Comparison of ENCODE assay signal across 17 cellular contexts in the genomic region with DNA sequence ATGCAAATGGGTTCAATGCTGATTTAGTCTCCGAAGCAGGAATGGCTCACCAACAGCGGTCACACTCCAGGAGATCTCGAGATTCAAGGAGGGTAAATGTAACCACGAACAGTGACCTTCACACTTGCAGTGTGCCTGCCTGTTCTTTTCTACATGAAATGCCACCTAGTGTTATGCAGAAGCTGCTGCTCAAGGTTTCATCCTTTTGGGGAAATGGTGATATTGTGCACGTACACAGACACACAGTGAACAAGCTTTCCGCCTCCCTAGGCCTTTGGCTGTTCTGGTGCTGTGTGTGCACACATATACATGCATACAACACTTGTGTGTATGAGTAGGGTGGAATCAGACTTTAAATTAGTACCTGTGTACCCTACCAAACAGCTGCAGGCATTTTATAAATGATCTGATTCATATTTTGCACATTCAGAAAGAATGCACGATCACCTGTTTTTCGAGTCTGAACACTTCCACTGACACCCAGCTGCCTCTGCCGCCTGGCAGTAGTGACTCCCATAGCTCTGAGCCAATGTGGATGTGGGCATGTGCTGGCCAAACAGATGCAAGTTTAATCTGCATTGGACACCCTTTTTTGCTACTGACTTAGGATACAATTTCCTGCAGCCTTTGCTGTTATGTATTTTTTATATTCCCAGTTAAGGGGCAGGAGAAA.
A peak's percentile ranks its signal among the peaks of the same experiment; 100 is the strongest.
DNase-seq lines count a peak whose midpoint lies in the region; ATAC-seq and TF ChIP-seq lines count a peak whose summit lies in the region.
"Had no signal": no experiment of that assay in that cellular context is flagged by ENCODE, and none has a peak within 500 bp of the region (broad histone marks: within the 10 kb centered on the region; RNA-seq: fewer than 3 reads in every experiment).

No MANE protein-coding gene starts in this region.

- H3K4me1 ChIP-seq in prostate gland (replicated peaks): no peaks in the 10 kb centered on the region
- H3K4me1 ChIP-seq in ovary (ENCODE audit: insufficient read depth): no peaks in the 10 kb centered on the region

- H3K4me1 Mint-ChIP-seq in stimulated activated effector memory CD8-positive, alpha-beta T cell treated with anti-CD3 and anti-CD28 coated beads, Interleukin-12 subunit alpha, Interleukin-12 subunit beta, amount 100 ng/mL, for 72 hours: no peaks in the 10 kb centered on the region
- H3K4me1 Mint-ChIP-seq: activated naive CD4-positive, alpha-beta T cell treated with anti-CD3 and anti-CD28 coated beads, Interleukin-2, amount 50 U/mL, for 24 hours; CD8-positive, alpha-beta memory T cell; H9; naive B cell had no signal

- H3K4me3 Mint-ChIP-seq in stimulated activated effector memory CD8-positive, alpha-beta T cell treated with anti-CD3 and anti-CD28 coated beads, Interleukin-12 subunit alpha, Interleukin-12 subunit beta, amount 100 ng/mL, for 72 hours: no peak overlapping the region
- H3K4me3 Mint-ChIP-seq: activated naive CD4-positive, alpha-beta T cell treated with anti-CD3 and anti-CD28 coated beads, Interleukin-2, amount 50 U/mL, for 24 hours; CD8-positive, alpha-beta memory T cell; H9; naive B cell had no signal

- intact Hi-C loops in prostate gland (cut with DNase I) (no loop called here), ovary (cut with DNase I) (no loop called here)

- no peaks in the 10 kb centered on the region for H3K36me3 Mint-ChIP-seq in stimulated activated effector memory CD8-positive, alpha-beta T cell treated with anti-CD3 and anti-CD28 coated beads, Interleukin-12 subunit alpha, Interleukin-12 subunit beta, amount 100 ng/mL, for 72 hours
- H3K36me3 Mint-ChIP-seq: activated naive CD4-positive, alpha-beta T cell treated with anti-CD3 and anti-CD28 coated beads, Interleukin-2, amount 50 U/mL, for 24 hours; CD8-positive, alpha-beta memory T cell; naive B cell had no signal

- DNase-seq in Caki2 (ENCODE audit: low read depth) (peak; percentile 39), NB4 (ENCODE audit: low read depth) (peak; percentile 29), choroid plexus epithelial cell (ENCODE audit: low read depth) (no peak), prostate gland (ENCODE audit: low spot score) (peak; percentile 59), AG20443 (ENCODE audit: low spot score) (no peak), ovary (no peak)
- DNase-seq in stimulated activated effector memory CD8-positive, alpha-beta T cell treated with anti-CD3 and anti-CD28 coated beads, Interleukin-12 subunit alpha, Interleukin-12 subunit beta, amount 100 ng/mL, for 72 hours (ENCODE audit: low spot score in 2 of 2): no peak
- DNase-seq: activated CD4-positive, alpha-beta T cell treated with anti-CD3 and anti-CD28 coated beads, Interleukin-2, amount 50 U/mL, for 4 hours; activated T-cell treated with anti-CD3 and anti-CD28 coated beads, Interleukin-2, amount 50 U/mL, for 48 hours; CD8-positive, alpha-beta memory T cell; cortex of kidney; H9; naive B cell; NCI-H1694 treated with DMSO at 0.1 percent for 48 hours; NCI-H510A had no signal

- H3K4me3 ChIP-seq in NB4 (ENCODE audit: low read depth, low read length): no peak overlapping the region
- no peak overlapping the region for H3K4me3 ChIP-seq in choroid plexus epithelial cell (ENCODE audit: low read depth, low read length)
- H3K4me3 ChIP-seq in prostate gland: no peak overlapping the region
- H3K4me3 ChIP-seq in ovary: no peak overlapping the region

- TF ChIP-seq EP300 in ovary (IDR thresholded peaks at IDR 0.05): no peak

- H3K9me3 ChIP-seq in prostate gland (no peaks in the 10 kb centered on the region), ovary (no peaks in the 10 kb centered on the region)

- H3K27me3 ChIP-seq in prostate gland (replicated peaks; ENCODE audit: insufficient read depth) (no peaks in the 10 kb centered on the region), ovary (no peaks in the 10 kb centered on the region)

- TF ChIP-seq CTCF in NB4 (IDR thresholded peaks at IDR 0.05; ENCODE audit: low read depth, low read length): peak; percentile 25
- TF ChIP-seq CTCF in choroid plexus epithelial cell (conservative IDR thresholded peaks at IDR 0.05; ENCODE audit: low read depth, low read length): peak; percentile 6
- peak in 1 of 4 experiments; percentile 9 for TF ChIP-seq CTCF in prostate gland (IDR thresholded peaks at IDR 0.05)
- TF ChIP-seq CTCF in ovary (IDR thresholded peaks at IDR 0.05): no peak

- 60% methylated on average over 9 of the region's 9 CpGs for WGBS in prostate gland
- 67 to 80% (median 69%) methylated on average over 9 of the region's 9 CpGs for WGBS in ovary, 3 donors

- in situ Hi-C loops in Caki2 (cut with HindIII; ENCODE audit: low pct_unique_long_range_greater_than_20kb, low sequenced_read_pairs): no loop called here

- H3K27ac Mint-ChIP-seq in stimulated activated effector memory CD8-positive, alpha-beta T cell treated with anti-CD3 and anti-CD28 coated beads, Interleukin-12 subunit alpha, Interleukin-12 subunit beta, amount 100 ng/mL, for 72 hours: no peak overlapping the region
- H3K27ac Mint-ChIP-seq: activated naive CD4-positive, alpha-beta T cell treated with anti-CD3 and anti-CD28 coated beads, Interleukin-2, amount 50 U/mL, for 24 hours; H9; naive B cell had no signal

- no peaks in the 10 kb centered on the region for H3K9me3 Mint-ChIP-seq in stimulated activated effector memory CD8-positive, alpha-beta T cell treated with anti-CD3 and anti-CD28 coated beads, Interleukin-12 subunit alpha, Interleukin-12 subunit beta, amount 100 ng/mL, for 72 hours
- H3K9me3 Mint-ChIP-seq: activated naive CD4-positive, alpha-beta T cell treated with anti-CD3 and anti-CD28 coated beads, Interleukin-2, amount 50 U/mL, for 24 hours; H9; naive B cell had no signal

- TF ChIP-seq POLR2A in NB4 (IDR thresholded peaks at IDR 0.05; ENCODE audit: extremely low read depth, insufficient read length): no peak
- no peak for TF ChIP-seq POLR2A in prostate gland (IDR thresholded peaks at IDR 0.05)
- no peak for TF ChIP-seq POLR2A in ovary (IDR thresholded peaks at IDR 0.05)

- no peak for ATAC-seq in GM19023 (IDR thresholded peaks at IDR 0.05; ENCODE audit: unreplicated experiment)
- no peak for ATAC-seq in stimulated activated effector memory CD8-positive, alpha-beta T cell treated with anti-CD3 and anti-CD28 coated beads, Interleukin-12 subunit alpha, Interleukin-12 subunit beta, amount 100 ng/mL, for 72 hours

- H3K36me3 ChIP-seq in prostate gland: no peaks in the 10 kb centered on the region
- H3K36me3 ChIP-seq in ovary: no peaks in the 10 kb centered on the region

- H3K27ac ChIP-seq in prostate gland: peak overlapping the region in 1 of 2 donors; percentile 6
- H3K27ac ChIP-seq in ovary: no peak overlapping the region

Comparison
In these comparisons a context has a peak if more than half of its experiments do, and no peak if none do; other contexts are left out.
1. DNase-seq: peak in Caki2 (single experiment), NB4 (single experiment) and prostate gland (single experiment); none in choroid plexus epithelial cell (single experiment), AG20443 (single experiment), ovary (0 of 5) and stimulated activated effector memory CD8-positive, alpha-beta T cell treated with anti-CD3 and anti-CD28 coated beads, Interleukin-12 subunit alpha, Interleukin-12 subunit beta, amount 100 ng/mL, for 72 hours (0 of 2).
2. CTCF ChIP-seq: peak in NB4 (single experiment) and choroid plexus epithelial cell (single experiment); none in ovary (0 of 3).